Comparison of ENCODE assay signal across 21 cellular contexts in genomic region chr3:172170841-172171240, GRCh38.
DNase-seq lines count a peak whose midpoint lies in the region; ATAC-seq and TF ChIP-seq lines count a peak whose summit lies in the region.
"Had no signal": no experiment of that assay in that cellular context is flagged by ENCODE, and none has a peak within 500 bp of the region (broad histone marks: within the 10 kb centered on the region; RNA-seq: fewer than 3 reads in every experiment).

No MANE protein-coding gene starts in this region.

- no peaks in the 10 kb centered on the region for H3K9me2 ChIP-seq in PC-9 (ENCODE audit: insufficient read depth)

- peaks cover 78% of the 10 kb centered on the region for H3F3A ChIP-seq in PC-9 (ENCODE audit: insufficient read depth, low read depth)

- no TSS peak for BruUV-seq in PC-9 (replicated peaks; lab: Mats Ljungman, UMichigan)

- H3K4me3 ChIP-seq in KMS-11 (IDR thresholded peaks at IDR 0.05; ENCODE audit: insufficient read depth, low read depth, low read length) (no peak overlapping the region), PC-9 (no peak overlapping the region), iPS-20b (ENCODE audit: low read length) (no peak overlapping the region), skeletal muscle satellite cell (ENCODE audit: low read length) (no peak overlapping the region)
- H3K4me3 ChIP-seq: tibial artery had no signal

- CTCF ChIA-PET in PC-9 (lab: Charles Lee) = interaction anchor here (0.6 kb wide), 1 partner anchor 12 kb away, joined by 7 read pairs; no protein-coding TSS in a partner anchor

- TF ChIP-seq CTCF in KMS-11 (conservative IDR thresholded peaks at IDR 0.05; ENCODE audit: low read depth, low read length) (no peak), PC-9 (conservative IDR thresholded peaks at IDR 0.05) (no peak)

- H2AFZ ChIP-seq in KMS-11 (ENCODE audit: low read depth) (no peak overlapping the region), PC-9 (no peak overlapping the region)

- no peak for DNase-seq in PC-9
- no peak for DNase-seq in epidermal melanocyte (ENCODE audit: insufficient read length, low spot score)
- no peak for DNase-seq in NCI-H2081 treated with DMSO at 0.1 percent for 48 hours (lab: John Stamatoyannopoulos, UW)
- DNase-seq in stimulated activated naive CD8-positive, alpha-beta T cell treated with anti-CD3 and anti-CD28 coated beads, Interleukin-15, Interleukin-2, amounts not matched to agents 100 U/mL and 50 U/mL, for 24 hours = no peak
- DNase-seq: activated CD4-positive, alpha-beta T cell treated with anti-CD3 and anti-CD28 coated beads, Interleukin-2, amount 50 U/mL, for 1 hour; activated CD8-positive, alpha-beta memory T cell treated with anti-CD3 and anti-CD28 coated beads, Interleukin-2, amount 10 ng/mL, durations not matched to agents 7 days and 5 days; activated naive CD4-positive, alpha-beta T cell treated with anti-CD3 and anti-CD28 coated beads for 36 hours; activated T-cell treated with anti-CD3 and anti-CD28 coated beads, Interleukin-2, amount 50 U/mL, for 72 hours; amniotic stem cell; CD4-positive, alpha-beta T cell; glutamatergic neuron; kidney glomerular epithelial cell; mammary epithelial cell; NCI-H69; T-helper 9 cell; tibial artery had no signal

- intact Hi-C loops in PC-9 (cut with micrococcal nuclease; ENCODE audit: unreplicated experiment) = no loop called here

- H3K9ac ChIP-seq in KMS-11 = no peak overlapping the region
- H3K9ac ChIP-seq in iPS-20b (ENCODE audit: low read depth, low read length) = peak overlapping the region; percentile 4; the same call in 1 of the 2 replicates
- H3K9ac ChIP-seq in skeletal muscle satellite cell (ENCODE audit: low read depth, low read length) = no peak overlapping the region

- H3K4me1 ChIP-seq in KMS-11 (ENCODE audit: low read depth, poor library complexity, severe bottlenecking) = peaks cover 89% of the 10 kb centered on the region
- peaks cover 77% of the 10 kb centered on the region for H3K4me1 ChIP-seq in PC-9 (replicated peaks; ENCODE audit: insufficient read depth)
- peaks cover 55% of the 10 kb centered on the region for H3K4me1 ChIP-seq in iPS-20b (ENCODE audit: insufficient read depth, low read length)
- H3K4me1 ChIP-seq in skeletal muscle satellite cell (ENCODE audit: control insufficient read depth, insufficient read depth, low read length) = peaks cover 75% of the 10 kb centered on the region

- H3K4me2 ChIP-seq in KMS-11 (peak overlapping the region; percentile 15; the same call in 1 of the 2 replicates), PC-9 (no peak overlapping the region), skeletal muscle satellite cell (ENCODE audit: low read length) (peak overlapping the region; percentile 31)

- no peaks in the 10 kb centered on the region for H3K27me3 ChIP-seq in KMS-11 (ENCODE audit: insufficient read depth, low read depth)
- H3K27me3 ChIP-seq in PC-9 (ENCODE audit: insufficient read depth, low read depth) = no peaks in the 10 kb centered on the region
- no peaks in the 10 kb centered on the region for H3K27me3 ChIP-seq in iPS-20b (ENCODE audit: insufficient read depth, low read length)
- no peaks in the 10 kb centered on the region for H3K27me3 ChIP-seq in skeletal muscle satellite cell (ENCODE audit: control insufficient read depth, insufficient read depth, low read length)
- H3K27me3 ChIP-seq: tibial artery had no signal

- ATAC-seq in stimulated activated naive CD8-positive, alpha-beta T cell treated with anti-CD3 and anti-CD28 coated beads, Interleukin-15, Interleukin-2, amounts not matched to agents 100 U/mL and 50 U/mL, for 24 hours = no peak
- ATAC-seq: activated CD8-positive, alpha-beta memory T cell treated with anti-CD3 and anti-CD28 coated beads, Interleukin-2, amount 10 ng/mL, durations not matched to agents 7 days and 5 days; activated T-cell treated with anti-CD3 and anti-CD28 coated beads, Interleukin-2, amount 50 U/mL, for 72 hours had no signal

- H3K9me3 ChIP-seq in PC-9 (ENCODE audit: insufficient read depth, low read depth) (no peaks in the 10 kb centered on the region), iPS-20b (ENCODE audit: insufficient read depth, low read depth, low read length) (no peaks in the 10 kb centered on the region), skeletal muscle satellite cell (replicated peaks; ENCODE audit: low read length) (no peaks in the 10 kb centered on the region)
- H3K9me3 ChIP-seq: tibial artery had no signal

- POLR2A ChIA-PET in PC-9 (lab: Charles Lee; ENCODE audit: unreplicated experiment) = interaction anchor here (0.7 kb wide), 1 partner anchor 581 kb away, joined by 6 read pairs; no protein-coding TSS in a partner anchor

- peaks cover 9% of the 10 kb centered on the region; the same call in 1 of the 2 replicates for H4K20me1 ChIP-seq in KMS-11 (ENCODE audit: insufficient read depth)
- peaks cover 30% of the 10 kb centered on the region for H4K20me1 ChIP-seq in PC-9 (ENCODE audit: insufficient read depth)

- H3K27ac ChIP-seq in KMS-11 (no peak overlapping the region), PC-9 (peak overlapping the region; percentile 9; the same call in 1 of the 2 replicates), iPS-20b (ENCODE audit: low read length) (peak overlapping the region; percentile 28)
- H3K27ac ChIP-seq: HL-60, RWPE1 had no signal

- H3K36me3 ChIP-seq in KMS-11 (ENCODE audit: insufficient read depth) = 0 out of 2 replicates have a peak, but pooled peaks cover 4% of the 10 kb centered on the region
- H3K36me3 ChIP-seq in PC-9 (ENCODE audit: low read depth) = peaks cover 41% of the 10 kb centered on the region
- no peaks in the 10 kb centered on the region for H3K36me3 ChIP-seq in iPS-20b (ENCODE audit: insufficient read depth, low read depth, low read length)
- no peaks in the 10 kb centered on the region for H3K36me3 ChIP-seq in skeletal muscle satellite cell (ENCODE audit: insufficient read depth, low read length)
- H3K36me3 ChIP-seq: tibial artery had no signal

- H3K79me2 ChIP-seq in KMS-11 (ENCODE audit: insufficient read depth, low read depth) (peaks cover 82% of the 10 kb centered on the region), PC-9 (ENCODE audit: low read depth) (peaks cover 96% of the 10 kb centered on the region)
